1 cellular context compared by ENCODE assay signal in the genomic region with DNA sequence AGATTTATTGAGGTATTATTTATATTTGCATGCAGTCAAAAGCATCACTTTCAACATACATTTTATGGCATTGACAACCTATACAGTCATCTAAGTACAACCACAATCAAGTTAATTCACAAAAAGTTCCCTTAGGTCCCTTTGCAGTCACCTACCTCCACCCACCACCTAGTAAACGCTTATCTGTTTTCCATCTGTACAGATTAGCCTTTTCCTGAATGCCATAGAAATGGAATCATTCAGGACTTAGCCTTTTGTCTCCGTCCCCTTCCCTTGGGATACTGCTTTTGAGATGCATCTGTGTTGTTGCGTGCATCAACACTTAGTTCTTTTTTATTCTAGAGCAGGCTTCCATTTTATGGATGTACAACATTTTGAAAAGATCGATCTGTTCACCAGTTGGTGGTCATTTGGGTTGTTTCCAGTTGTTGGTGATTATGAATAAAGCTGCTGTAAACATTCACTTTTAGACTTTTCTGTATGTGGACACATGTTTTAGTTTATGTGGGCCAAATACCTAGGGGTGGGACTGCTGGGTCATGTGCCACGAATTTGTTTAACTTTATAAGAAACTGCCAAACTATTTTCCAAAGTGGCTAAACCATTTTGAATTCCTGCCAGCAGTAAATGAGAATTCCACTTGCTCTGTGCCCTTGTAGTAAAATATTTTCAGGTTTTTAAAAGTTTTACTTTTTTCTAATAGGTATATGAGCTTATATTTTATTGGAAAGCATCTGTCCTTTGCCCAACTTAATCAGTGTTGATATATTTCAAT.
TF ChIP-seq lines count a peak whose summit lies in the region.

No MANE protein-coding gene starts in this region.

TF ChIP-seq in IMR-90, 13 proteins besides CTCF, POLR2A, EP300 and RAD21 (continued from another document):
- no peak for TF ChIP-seq MAZ (IDR thresholded peaks at IDR 0.05; ENCODE audit: borderline replicate concordance, low read depth, low read length)
- TF ChIP-seq NFE2L2 (IDR thresholded peaks at IDR 0.05; ENCODE audit: low read depth, low read length), result no peak
- TF ChIP-seq, protein P1, sequence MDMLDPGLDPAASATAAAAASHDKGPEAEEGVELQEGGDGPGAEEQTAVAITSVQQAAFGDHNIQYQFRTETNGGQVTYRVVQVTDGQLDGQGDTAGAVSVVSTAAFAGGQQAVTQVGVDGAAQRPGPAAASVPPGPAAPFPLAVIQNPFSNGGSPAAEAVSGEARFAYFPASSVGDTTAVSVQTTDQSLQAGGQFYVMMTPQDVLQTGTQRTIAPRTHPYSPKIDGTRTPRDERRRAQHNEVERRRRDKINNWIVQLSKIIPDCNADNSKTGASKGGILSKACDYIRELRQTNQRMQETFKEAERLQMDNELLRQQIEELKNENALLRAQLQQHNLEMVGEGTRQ (IDR thresholded peaks at IDR 0.05; ENCODE audit: low read depth, low read length), result no peak
- no peak for TF ChIP-seq RFX5 (IDR thresholded peaks at IDR 0.05; ENCODE audit: low read depth, low read length)
- no peak for TF ChIP-seq FOS (IDR thresholded peaks at IDR 0.05; ENCODE audit: low read depth, low read length)
- no peak for TF ChIP-seq BHLHE40 (IDR thresholded peaks at IDR 0.05; ENCODE audit: low read depth, low read length)
- no peak for TF ChIP-seq MAFK (IDR thresholded peaks at IDR 0.05; ENCODE audit: low read depth, low read length)
- TF ChIP-seq CHD1 (IDR thresholded peaks at IDR 0.05; ENCODE audit: low read depth, low read length), result no peak
